Comparison of ENCODE assay signal across 9 cellular contexts in genomic region chr7:69695998-69696657, GRCh38.
DNase-seq lines count a peak whose midpoint lies in the region; ATAC-seq and TF ChIP-seq lines count a peak whose summit lies in the region.
"Had no signal": no experiment of that assay in that cellular context is flagged by ENCODE, and none has a peak within 500 bp of the region (broad histone marks: within the 10 kb centered on the region; RNA-seq: fewer than 3 reads in every experiment).

No MANE protein-coding gene starts in this region.

- ATAC-seq in GM19467 (IDR thresholded peaks at IDR 0.05; ENCODE audit: unreplicated experiment) (peak; percentile 91), HG03095 (IDR thresholded peaks at IDR 0.05; ENCODE audit: unreplicated experiment) (peak; percentile 89), upper lobe of right lung (no peak)
- ATAC-seq: mucosa of descending colon had no signal

- peak overlapping the region; percentile 54 for H3K9ac ChIP-seq in SK-N-MC (ENCODE audit: insufficient read length)

- H3K4me1 ChIP-seq in upper lobe of right lung, result peaks cover 5% of the 10 kb centered on the region

- TF ChIP-seq CTCF in GM13976 (IDR thresholded peaks at IDR 0.05; ENCODE audit: borderline replicate concordance, control extremely low read depth, extremely low read depth, insufficient read depth, missing control alignments) (no peak), upper lobe of right lung (IDR thresholded peaks at IDR 0.05) (no peak)

- no peaks in the 10 kb centered on the region for H3K36me3 ChIP-seq in SK-N-MC (ENCODE audit: insufficient read depth, low read length)
- no peaks in the 10 kb centered on the region for H3K36me3 ChIP-seq in upper lobe of right lung

- DNase-seq in GM13976 (ENCODE audit: low spot score) (peak; percentile 58), SK-N-MC (ENCODE audit: low read depth, low spot score) (no peak), upper lobe of right lung (no peak), HuH-7 (ENCODE audit: low spot score) (no peak), NCI-H2171 treated with DMSO at 0.1 percent for 48 hours (lab: John Stamatoyannopoulos, UW) (no peak)
- no peak for DNase-seq in stimulated activated CD8-positive, alpha-beta memory T cell treated with anti-CD3 and anti-CD28 coated beads, Interleukin-4, amount 100 ng/mL, for 48 hours
- DNase-seq: mucosa of descending colon had no signal

- intact Hi-C loops in upper lobe of right lung (cut with DNase I), result no loop called here

- H3K4me3 ChIP-seq in SK-N-MC (peak overlapping the region; percentile 70), upper lobe of right lung (no peak overlapping the region)
- H3K4me3 ChIP-seq: mucosa of descending colon had no signal

- in situ Hi-C loops in GM13976 (cut with MboI; ENCODE audit: low sequenced_read_pairs, unreplicated experiment), result no loop called here

- H3K27ac ChIP-seq in SK-N-MC, result peak overlapping the region; percentile 94
- H3K27ac ChIP-seq in upper lobe of right lung, result no peak overlapping the region

- H3K9me3 ChIP-seq in SK-N-MC (ENCODE audit: low read depth, low read length) (no peaks in the 10 kb centered on the region), upper lobe of right lung (no peaks in the 10 kb centered on the region)
- H3K9me3 ChIP-seq: mucosa of descending colon had no signal

- H3K27me3 ChIP-seq in upper lobe of right lung, result no peaks in the 10 kb centered on the region
